ENCODE assay signal across 1 cellular context in genomic region chr7:127382301-127383085, GRCh38.
TF ChIP-seq lines count a peak whose summit lies in the region.

No MANE protein-coding gene starts in this region.

TF ChIP-seq in K562, 482 proteins besides CTCF, POLR2A, EP300 and RAD21 (continued from another document and continues in another):
- TF ChIP-seq, protein P1, sequence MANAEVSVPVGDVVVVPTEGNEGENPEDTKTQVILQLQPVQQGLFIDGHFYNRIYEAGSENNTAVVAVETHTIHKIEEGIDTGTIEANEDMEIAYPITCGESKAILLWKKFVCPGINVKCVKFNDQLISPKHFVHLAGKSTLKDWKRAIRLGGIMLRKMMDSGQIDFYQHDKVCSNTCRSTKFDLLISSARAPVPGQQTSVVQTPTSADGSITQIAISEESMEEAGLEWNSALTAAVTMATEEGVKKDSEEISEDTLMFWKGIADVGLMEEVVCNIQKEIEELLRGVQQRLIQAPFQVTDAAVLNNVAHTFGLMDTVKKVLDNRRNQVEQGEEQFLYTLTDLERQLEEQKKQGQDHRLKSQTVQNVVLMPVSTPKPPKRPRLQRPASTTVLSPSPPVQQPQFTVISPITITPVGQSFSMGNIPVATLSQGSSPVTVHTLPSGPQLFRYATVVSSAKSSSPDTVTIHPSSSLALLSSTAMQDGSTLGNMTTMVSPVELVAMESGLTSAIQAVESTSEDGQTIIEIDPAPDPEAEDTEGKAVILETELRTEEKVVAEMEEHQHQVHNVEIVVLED (CRISPR knock-in tag; IDR thresholded peaks at IDR 0.05), result no peak
- TF ChIP-seq, protein P2, sequence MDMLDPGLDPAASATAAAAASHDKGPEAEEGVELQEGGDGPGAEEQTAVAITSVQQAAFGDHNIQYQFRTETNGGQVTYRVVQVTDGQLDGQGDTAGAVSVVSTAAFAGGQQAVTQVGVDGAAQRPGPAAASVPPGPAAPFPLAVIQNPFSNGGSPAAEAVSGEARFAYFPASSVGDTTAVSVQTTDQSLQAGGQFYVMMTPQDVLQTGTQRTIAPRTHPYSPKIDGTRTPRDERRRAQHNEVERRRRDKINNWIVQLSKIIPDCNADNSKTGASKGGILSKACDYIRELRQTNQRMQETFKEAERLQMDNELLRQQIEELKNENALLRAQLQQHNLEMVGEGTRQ (CRISPR knock-in tag; IDR thresholded peaks at IDR 0.05), result no peak
- TF ChIP-seq MTA2 (IDR thresholded peaks at IDR 0.05; ENCODE audit: low read depth) (no peak), IFI16 (CRISPR knock-in tag; IDR thresholded peaks at IDR 0.05) (no peak), KAT2B (IDR thresholded peaks at IDR 0.05; ENCODE audit: low read depth, low read length) (no peak), MEF2A (IDR thresholded peaks at IDR 0.05; ENCODE audit: control insufficient read depth, low read depth, low read length) (no peak), ATF7 (IDR thresholded peaks at IDR 0.05) (no peak), RBM14 (IDR thresholded peaks at IDR 0.05; ENCODE audit: borderline replicate concordance, insufficient read depth, low read depth, low read length) (no peak), FOXA3 (CRISPR knock-in tag; conservative IDR thresholded peaks at IDR 0.05 in 1 of 2, IDR thresholded peaks at IDR 0.05 in 1 of 2) (no peak), KLF13 (tag; IDR thresholded peaks at IDR 0.05; ENCODE audit: borderline replicate concordance, low read depth) (no peak), ZBTB1 (CRISPR knock-in tag; IDR thresholded peaks at IDR 0.05; ENCODE audit: borderline replicate concordance, low read depth) (no peak), ZNF695 (CRISPR knock-in tag; IDR thresholded peaks at IDR 0.05) (no peak), KDM4B (IDR thresholded peaks at IDR 0.05; ENCODE audit: borderline replicate concordance in 2 of 2, low read depth in 1 of 2) (0 out of 4 replicates have a peak, but pooled peaks of 1 of the 2 experiments have one; percentile 23), SP2 (IDR thresholded peaks at IDR 0.05; ENCODE audit: extremely low read depth, low read depth, low read length, poor library complexity, severe bottlenecking) (no peak), REST (CRISPR knock-in tag; IDR thresholded peaks at IDR 0.05; ENCODE audit: low read depth) (no peak), EP400 (IDR thresholded peaks at IDR 0.05) (0 out of 2 replicates have a peak, but pooled peaks have one; percentile 3), HMGN3 (IDR thresholded peaks at IDR 0.05; ENCODE audit: borderline replicate concordance, extremely low read depth, insufficient read length, low read depth, low read length) (no peak), ZBTB40 (IDR thresholded peaks at IDR 0.05) (no peak), ZBTB40 (CRISPR knock-in tag; IDR thresholded peaks at IDR 0.05) (no peak), ZNF41 (CRISPR knock-in tag; conservative IDR thresholded peaks at IDR 0.05) (no peak), STAT5A (IDR thresholded peaks at IDR 0.05; ENCODE audit: borderline replicate concordance, low read length) (no peak), ZNF212 (CRISPR knock-in tag; IDR thresholded peaks at IDR 0.05) (no peak), SIRT6 (IDR thresholded peaks at IDR 0.05; ENCODE audit: low read depth, low read length) (no peak), SIN3A (IDR thresholded peaks at IDR 0.05; ENCODE audit: borderline replicate concordance in 2 of 2, control insufficient read depth in 1 of 2, low read depth in 2 of 2, low read length in 2 of 2) (no peak), MCM7 (IDR thresholded peaks at IDR 0.05) (no peak), LARP7 (IDR thresholded peaks at IDR 0.05) (no peak), HCFC1 (IDR thresholded peaks at IDR 0.05; ENCODE audit: low read depth, low read length) (no peak), ZNF780A (CRISPR knock-in tag; IDR thresholded peaks at IDR 0.05) (no peak), HNRNPK (IDR thresholded peaks at IDR 0.05; ENCODE audit: low read depth, low read length, poor library complexity, severe bottlenecking) (no peak), ATF1 (CRISPR knock-in tag; IDR thresholded peaks at IDR 0.05) (no peak), ATF1 (tag; IDR thresholded peaks at IDR 0.05) (no peak), CTBP1 (IDR thresholded peaks at IDR 0.05; ENCODE audit: borderline replicate concordance) (no peak), MAFK (IDR thresholded peaks at IDR 0.05; ENCODE audit: low read length) (peak; percentile 20; the same call in 1 of the 2 replicates), NELFE (IDR thresholded peaks at IDR 0.05; ENCODE audit: insufficient read depth, insufficient read length) (no peak), NR2C2 (CRISPR knock-in tag; IDR thresholded peaks at IDR 0.05) (no peak), NR2C2 (tag; IDR thresholded peaks at IDR 0.05) (peak; percentile 90), ZNF224 (CRISPR knock-in tag; IDR thresholded peaks at IDR 0.05) (no peak), JUN (IDR thresholded peaks at IDR 0.05; ENCODE audit: borderline replicate concordance, low read depth, low read length) (no peak), JUN (CRISPR knock-in tag; IDR thresholded peaks at IDR 0.05; ENCODE audit: borderline replicate concordance) (no peak), NR0B1 (IDR thresholded peaks at IDR 0.05; ENCODE audit: partially characterized antibody) (no peak), HDGF (IDR thresholded peaks at IDR 0.05) (no peak), ZNF253 (CRISPR knock-in tag; conservative IDR thresholded peaks at IDR 0.05) (no peak), ZNF282 (CRISPR knock-in tag; IDR thresholded peaks at IDR 0.05) (no peak), CBX5 (IDR thresholded peaks at IDR 0.05; ENCODE audit: borderline replicate concordance, low read depth) (no peak), ZNF384 (IDR thresholded peaks at IDR 0.05; ENCODE audit: low read depth, low read length) (no peak), NBN (IDR thresholded peaks at IDR 0.05; ENCODE audit: low read depth) (no peak), L3MBTL2 (IDR thresholded peaks at IDR 0.05) (peak; percentile 34), PHF21A (IDR thresholded peaks at IDR 0.05; ENCODE audit: borderline replicate concordance, low read depth) (no peak), ZFPM2 (CRISPR knock-in tag; IDR thresholded peaks at IDR 0.05) (no peak), TAF7 (tag; IDR thresholded peaks at IDR 0.05) (no peak), ZNF655 (CRISPR knock-in tag; IDR thresholded peaks at IDR 0.05) (no peak)
